Comparison of ENCODE assay signal across 26 cellular contexts in genomic region chr5:110064593-110065268, GRCh38.
DNase-seq lines count a peak whose midpoint lies in the region; TF ChIP-seq lines count a peak whose summit lies in the region.
"Had no signal": no experiment of that assay in that cellular context is flagged by ENCODE, and none has a peak within 500 bp of the region (broad histone marks: within the 10 kb centered on the region; RNA-seq: fewer than 3 reads in every experiment).

No MANE protein-coding gene starts in this region.

- H4K20me1 ChIP-seq in BLaER1 treated with 17β-estradiol and CSF1 and Interleukin-3, amounts not matched to agents 10 nM and 100 nM: no peaks in the 10 kb centered on the region
- H4K20me1 ChIP-seq in OCI-LY3 (ENCODE audit: insufficient read depth, low read length): no peaks in the 10 kb centered on the region

- intact Hi-C loops in sigmoid colon (cut with DNase I): no loop called here

- H2AFZ ChIP-seq in OCI-LY3 (ENCODE audit: low read depth, low read length): no peak overlapping the region
- H2AFZ ChIP-seq: GM23338 had no signal

- peaks cover 20 to 26% (median 22%) of the 10 kb centered on the region in 10 experiments for H3K4me1 ChIP-seq in BLaER1 treated with 17β-estradiol and CSF1 and Interleukin-3, amounts not matched to agents 10 nM and 100 nM
- H3K4me1 ChIP-seq in OCI-LY3 (ENCODE audit: low read length) (peaks cover 13% of the 10 kb centered on the region), skeletal muscle satellite cell (ENCODE audit: control insufficient read depth, insufficient read depth, low read length) (peaks cover 8% of the 10 kb centered on the region), sigmoid colon (no peaks in the 10 kb centered on the region), endodermal cell (ENCODE audit: control insufficient read depth, insufficient read depth, low read length) (no peaks in the 10 kb centered on the region)
- H3K4me1 ChIP-seq: HAP-1, SJSA1 had no signal

- peak overlapping the region; percentile 49 to 88 (median 68) for H3K4me2 ChIP-seq in BLaER1 treated with 17β-estradiol and CSF1 and Interleukin-3, amounts not matched to agents 10 nM and 100 nM
- H3K4me2 ChIP-seq in OCI-LY3 (ENCODE audit: low read length) (0 out of 2 replicates have a peak overlapping the region, but pooled peaks have one; percentile 6), skeletal muscle satellite cell (ENCODE audit: low read length) (peak overlapping the region; percentile 22)
- H3K4me2 ChIP-seq: GM23338 had no signal

- peak overlapping the region; percentile 64 for H3K27ac Mint-ChIP-seq in activated T-cell treated with anti-CD3 and anti-CD28 coated beads, Interleukin-2, amount 50 U/mL, for 24 hours
- no peak overlapping the region for H3K27ac Mint-ChIP-seq in endodermal cell
- H3K27ac Mint-ChIP-seq: CD4-positive, alpha-beta memory T cell; GM23338; HFFc6 had no signal

- TF ChIP-seq EP300 in sigmoid colon (IDR thresholded peaks at IDR 0.05): no peak

- H3K27me3 Mint-ChIP-seq in activated T-cell treated with anti-CD3 and anti-CD28 coated beads, Interleukin-2, amount 50 U/mL, for 24 hours: no peaks in the 10 kb centered on the region
- peaks cover 2% of the 10 kb centered on the region for H3K27me3 Mint-ChIP-seq in endodermal cell (ENCODE audit: insufficient read depth)
- H3K27me3 Mint-ChIP-seq: CD4-positive, alpha-beta memory T cell had no signal

- no peaks in the 10 kb centered on the region for H3K36me3 ChIP-seq in BLaER1 treated with 17β-estradiol and CSF1 and Interleukin-3, amounts not matched to agents 10 nM and 100 nM
- H3K36me3 ChIP-seq in OCI-LY3 (replicated peaks; ENCODE audit: low read depth, low read length) (no peaks in the 10 kb centered on the region), skeletal muscle satellite cell (ENCODE audit: insufficient read depth, low read length) (no peaks in the 10 kb centered on the region), sigmoid colon (no peaks in the 10 kb centered on the region), endodermal cell (ENCODE audit: control insufficient read depth, insufficient read depth, low read length) (no peaks in the 10 kb centered on the region)
- H3K36me3 ChIP-seq: HAP-1, SJSA1 had no signal

- H3K4me3 Mint-ChIP-seq in activated T-cell treated with anti-CD3 and anti-CD28 coated beads, Interleukin-2, amount 50 U/mL, for 24 hours: no peak overlapping the region
- H3K4me3 Mint-ChIP-seq in endodermal cell: no peak overlapping the region
- H3K4me3 Mint-ChIP-seq: CD4-positive, alpha-beta memory T cell; GM23338; HFFc6 had no signal

- H3K79me2 ChIP-seq in OCI-LY3 (ENCODE audit: low read length): no peaks in the 10 kb centered on the region

- no peak for DNase-seq in activated T-cell treated with anti-CD3 and anti-CD28 coated beads, Interleukin-2, amount 50 U/mL, for 24 hours
- DNase-seq in activated T-cell treated with anti-CD3 and anti-CD28 coated beads, Interleukin-2, amount 50 U/mL, for 1 hour: no peak
- DNase-seq in sigmoid colon (no peak), endodermal cell (no peak), inferior parietal cortex (ENCODE audit: extremely low spot score) (no peak)
- DNase-seq: C1 segment of cervical spinal cord; CD4-positive, alpha-beta memory T cell; COR-L47; HFFc6; IMR-90; KG1; NCI-H1105; NCI-H1436 treated with DMSO at 0.1 percent for 48 hours; NCI-H187 treated with DMSO at 0.1 percent for 48 hours; NCI-H2171 treated with DMSO at 0.1 percent for 48 hours; NCI-H524 treated with DMSO at 0.1 percent for 48 hours; NCI-H774; NK-92 treated with Interleukin-12 subunit alpha and Interleukin-12 subunit beta, amount 100 ng/mL, for 24 hours; Right ventricle myocardium superior; RPMI8226 had no signal

- H3K9ac ChIP-seq in BLaER1 treated with 17β-estradiol and CSF1 and Interleukin-3, amounts not matched to agents 10 nM and 100 nM: peak overlapping the region in 3 of 11 experiments; percentile 10 to 32 (median 12); a peak in 4 of 22 replicates
- H3K9ac ChIP-seq in OCI-LY3 (ENCODE audit: low read length): no peak overlapping the region
- H3K9ac ChIP-seq in skeletal muscle satellite cell (ENCODE audit: low read depth, low read length): no peak overlapping the region
- no peak overlapping the region for H3K9ac ChIP-seq in endodermal cell (ENCODE audit: extremely low read depth, low read length, poor library complexity, severe bottlenecking)

- H3K27ac ChIP-seq in BLaER1 treated with 17β-estradiol and CSF1 and Interleukin-3, amounts not matched to agents 10 nM and 100 nM: peak overlapping the region in 8 of 11 experiments; percentile 5 to 72 (median 60); a peak in 16 of 22 replicates
- H3K27ac ChIP-seq in OCI-LY3 (ENCODE audit: low read length) (no peak overlapping the region), sigmoid colon (no peak overlapping the region), endodermal cell (ENCODE audit: low read depth, low read length) (no peak overlapping the region)
- H3K27ac ChIP-seq: SJSA1 had no signal

- peaks cover 36% of the 10 kb centered on the region for H3K4me1 Mint-ChIP-seq in activated T-cell treated with anti-CD3 and anti-CD28 coated beads, Interleukin-2, amount 50 U/mL, for 24 hours (ENCODE audit: low read depth)
- no peaks in the 10 kb centered on the region for H3K4me1 Mint-ChIP-seq in endodermal cell
- H3K4me1 Mint-ChIP-seq: GM23338 had no signal

- H3K9me3 Mint-ChIP-seq in activated T-cell treated with anti-CD3 and anti-CD28 coated beads, Interleukin-2, amount 50 U/mL, for 24 hours: peaks cover 12% of the 10 kb centered on the region
- peaks cover 22% of the 10 kb centered on the region for H3K9me3 Mint-ChIP-seq in endodermal cell
- H3K9me3 Mint-ChIP-seq: GM23338 had no signal

- peak overlapping the region in 1 of 10 experiments; percentile 27; a peak in 2 of 20 replicates for H3K4me3 ChIP-seq in BLaER1 treated with 17β-estradiol and CSF1 and Interleukin-3, amounts not matched to agents 10 nM and 100 nM
- no peak overlapping the region for H3K4me3 ChIP-seq in OCI-LY3 (ENCODE audit: low read length)
- no peak overlapping the region for H3K4me3 ChIP-seq in skeletal muscle satellite cell (ENCODE audit: low read length)
- no peak overlapping the region for H3K4me3 ChIP-seq in sigmoid colon
- H3K4me3 ChIP-seq in endodermal cell (ENCODE audit: low read length): no peak overlapping the region
- H3K4me3 ChIP-seq: GM23338, HAP-1, SJSA1 had no signal

- no peaks in the 10 kb centered on the region for H3K36me3 Mint-ChIP-seq in activated T-cell treated with anti-CD3 and anti-CD28 coated beads, Interleukin-2, amount 50 U/mL, for 24 hours (ENCODE audit: low read depth)
- no peaks in the 10 kb centered on the region for H3K36me3 Mint-ChIP-seq in endodermal cell (ENCODE audit: low read depth)

- TF ChIP-seq CTCF in OCI-LY3 (IDR thresholded peaks at IDR 0.05; ENCODE audit: low read depth, low read length) (no peak), sigmoid colon (IDR thresholded peaks at IDR 0.05) (no peak), endodermal cell (conservative IDR thresholded peaks at IDR 0.05) (no peak)

- TF ChIP-seq POLR2A in sigmoid colon (IDR thresholded peaks at IDR 0.05): no peak

- WGBS in sigmoid colon, 2 donors: 48 to 64% methylated on average over 4 of the region's 4 CpGs
- 57 to 62% methylated on average over 1 to 3 of the region's 4 CpGs for WGBS in endodermal cell (ENCODE audit: insufficient coverage in 1 of 2, insufficient read length in 1 of 2), 2 experiments

- H3K27me3 ChIP-seq in BLaER1 treated with 17β-estradiol and CSF1 and Interleukin-3, amounts not matched to agents 10 nM and 100 nM: no peaks in the 10 kb centered on the region
- H3K27me3 ChIP-seq in OCI-LY3 (ENCODE audit: low read depth, low read length): no peaks in the 10 kb centered on the region
- H3K27me3 ChIP-seq in skeletal muscle satellite cell (ENCODE audit: control insufficient read depth, insufficient read depth, low read length): no peaks in the 10 kb centered on the region
- H3K27me3 ChIP-seq in sigmoid colon: no peaks in the 10 kb centered on the region
- no peaks in the 10 kb centered on the region for H3K27me3 ChIP-seq in endodermal cell (ENCODE audit: control insufficient read depth, insufficient read depth, low read length, poor library complexity, severe bottlenecking)
- H3K27me3 ChIP-seq: SJSA1 had no signal

- peaks cover 17 to 31% (median 23%) of the 10 kb centered on the region in 11 experiments for H3K9me3 ChIP-seq in BLaER1 treated with 17β-estradiol and CSF1 and Interleukin-3, amounts not matched to agents 10 nM and 100 nM (replicated peaks in 1 of 11)
- H3K9me3 ChIP-seq in OCI-LY3 (ENCODE audit: insufficient read depth, low read length): no peaks in the 10 kb centered on the region
- H3K9me3 ChIP-seq in skeletal muscle satellite cell (replicated peaks; ENCODE audit: low read length): no peaks in the 10 kb centered on the region
- H3K9me3 ChIP-seq in sigmoid colon: no peaks in the 10 kb centered on the region
- H3K9me3 ChIP-seq in endodermal cell (ENCODE audit: control insufficient read depth, low read length): peaks cover 28% of the 10 kb centered on the region
- H3K9me3 ChIP-seq: HAP-1 had no signal

Comparison
In these comparisons a context has a peak if more than half of its experiments do, and no peak if none do; other contexts are left out.
1. H3K27ac ChIP-seq: peak in BLaER1 treated with 17β-estradiol and CSF1 and Interleukin-3, amounts not matched to agents 10 nM and 100 nM (8 of 11); none in OCI-LY3 (single experiment), sigmoid colon (0 of 4) and endodermal cell (single experiment).
2. H3K4me2 ChIP-seq: peak in every context shown above with its lines; median percentile 68 in BLaER1 treated with 17β-estradiol and CSF1 and Interleukin-3, amounts not matched to agents 10 nM and 100 nM; 22 in skeletal muscle satellite cell; 6 in OCI-LY3.